In the genomic region with DNA sequence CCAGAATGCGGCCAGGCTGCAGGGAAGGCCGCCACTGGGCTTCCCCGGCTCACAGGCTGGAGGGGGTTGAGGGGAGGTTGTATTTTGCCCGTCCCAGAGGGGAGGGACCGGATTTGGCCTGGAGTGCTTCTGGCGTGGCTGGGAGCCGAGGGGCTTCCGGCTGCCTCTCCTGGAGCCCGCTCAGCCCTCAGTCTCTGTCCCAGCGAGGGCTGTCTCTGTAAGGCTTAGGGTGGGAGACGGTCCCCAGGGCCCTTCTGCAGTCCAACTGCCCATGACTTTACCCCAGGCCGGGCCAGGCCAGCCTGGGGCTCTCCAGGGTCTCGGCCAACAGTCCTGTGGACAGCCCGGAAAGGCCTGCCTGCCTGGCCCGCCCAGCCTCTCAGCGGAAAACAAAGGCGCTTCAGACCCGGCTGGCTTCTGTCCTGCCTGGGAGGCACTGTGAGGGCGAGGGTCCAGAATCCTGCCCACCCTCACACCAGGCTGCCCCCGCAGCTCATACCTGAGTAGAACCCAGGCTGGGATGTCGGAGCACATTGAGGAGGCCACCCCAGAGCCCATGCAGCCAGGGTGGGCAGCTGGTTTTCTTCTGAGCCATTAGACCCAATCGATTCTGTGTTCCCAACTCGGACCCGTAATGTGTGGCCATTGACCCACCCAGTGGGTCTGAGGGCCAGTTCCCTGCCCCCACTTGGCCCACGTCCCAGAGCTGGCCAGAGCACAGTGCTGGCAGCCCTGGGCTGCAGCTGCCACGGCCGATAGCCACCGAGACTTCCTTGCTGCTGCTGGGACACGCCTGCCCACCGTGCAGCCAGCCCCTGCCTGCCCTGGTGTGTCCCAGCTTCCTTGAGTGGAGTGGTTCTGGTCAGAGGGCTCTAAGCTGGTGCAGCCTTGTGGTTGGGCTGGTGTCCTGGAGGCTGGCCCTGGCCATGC, we compare ENCODE assay signal across 1 cellular context.
TF ChIP-seq lines count a peak whose summit lies in the region.

No MANE protein-coding gene starts in this region.

TF ChIP-seq in HCT116, 20 proteins besides CTCF, POLR2A, EP300 and RAD21:
- TF ChIP-seq FOSL1 (IDR thresholded peaks at IDR 0.05; ENCODE audit: low read depth): no peak
